Comparison of ENCODE assay signal across 8 cellular contexts in the genomic region with DNA sequence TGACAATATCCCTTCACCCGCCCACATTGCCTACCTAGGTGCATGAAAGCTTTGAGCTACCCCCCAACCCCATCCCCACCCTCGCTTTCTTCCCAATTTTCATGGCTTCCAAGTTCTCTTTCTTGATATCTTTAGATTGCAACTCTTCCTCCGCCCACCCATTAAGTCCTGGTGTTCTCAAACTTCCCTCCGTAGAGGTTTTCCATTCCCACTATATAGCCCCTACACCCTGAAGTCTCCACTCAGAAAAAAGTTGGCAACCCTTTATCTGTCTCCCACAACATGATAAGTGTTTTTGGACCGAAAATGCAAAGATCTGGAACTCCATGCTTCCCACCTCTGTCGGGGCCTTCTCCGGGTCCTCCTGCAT. TPM values are rescaled to one million over a fixed set of nuclear protein-coding genes. Genes with fewer than 3 reads are reported as not detected.
DNase-seq lines count a peak whose midpoint lies in the region; ATAC-seq and TF ChIP-seq lines count a peak whose summit lies in the region.

No MANE protein-coding gene starts in this region.

- no peaks in the 10 kb centered on the region for H3K9me3 ChIP-seq in DND-41 (ENCODE audit: insufficient read depth, low read length, severe bottlenecking)
- no peaks in the 10 kb centered on the region for H3K9me3 ChIP-seq in RWPE2 (ENCODE audit: severe bottlenecking)
- H3K9me3 ChIP-seq in esophagus (ENCODE audit: control insufficient read depth in 2 of 2, insufficient read depth in 1 of 2, low read depth in 1 of 2, low read length in 1 of 2): no peaks in the 10 kb centered on the region
- no peaks in the 10 kb centered on the region for H3K9me3 ChIP-seq in ovary

- peak overlapping the region; percentile 99 for H3K4me2 ChIP-seq in DND-41 (ENCODE audit: insufficient read depth, low read length)

- H3K4me3 ChIP-seq in DND-41 (ENCODE audit: low read depth in 1 of 2, low read length in 2 of 2): peak overlapping the region; percentile 74 to 93
- peak overlapping the region; percentile 64 for H3K4me3 ChIP-seq in RWPE2 (ENCODE audit: severe bottlenecking)
- H3K4me3 ChIP-seq in esophagus (ENCODE audit: low read depth in 1 of 2, low read length in 2 of 2): peak overlapping the region; percentile 61 to 74
- peak overlapping the region; percentile 53 for H3K4me3 ChIP-seq in ovary

- peak overlapping the region; percentile 88 for H3K9ac ChIP-seq in DND-41 (ENCODE audit: low read depth, low read length)

- H3K27ac ChIP-seq in DND-41 (ENCODE audit: low read length) (peak overlapping the region; percentile 61), RWPE2 (ENCODE audit: poor library complexity, severe bottlenecking) (peak overlapping the region; percentile 64), esophagus (ENCODE audit: low read depth in 2 of 2, low read length in 1 of 2) (peak overlapping the region; percentile 80 to 95), ovary (peak overlapping the region; percentile 49 to 58)

- 16 to 21% methylated on average over 7 of the region's 7 CpGs for WGBS in esophagus, 2 donors
- 8 to 13% (median 9%) methylated on average over 7 of the region's 7 CpGs for WGBS in ovary, 3 donors

- H3K36me3 ChIP-seq in DND-41 (ENCODE audit: insufficient read depth, low read length) (no peaks in the 10 kb centered on the region), RWPE2 (ENCODE audit: low read depth) (no peaks in the 10 kb centered on the region), esophagus (ENCODE audit: control insufficient read depth in 2 of 2, insufficient read depth in 2 of 2, low read length in 1 of 2) (no peaks in the 10 kb centered on the region), ovary (no peaks in the 10 kb centered on the region)

- no peak for TF ChIP-seq POLR2A in ovary (IDR thresholded peaks at IDR 0.05)

- peak overlapping the region; percentile 80 for H2AFZ ChIP-seq in DND-41 (ENCODE audit: low read depth, low read length)

- no peak for TF ChIP-seq EP300 in ovary (IDR thresholded peaks at IDR 0.05)

- H3K79me2 ChIP-seq in DND-41 (ENCODE audit: insufficient read depth, low read length): peaks cover 15% of the 10 kb centered on the region

- TF ChIP-seq CTCF in DND-41 (IDR thresholded peaks at IDR 0.05; ENCODE audit: borderline replicate concordance, extremely low read depth, low read length, poor library complexity, severe bottlenecking) (no peak), RWPE2 (IDR thresholded peaks at IDR 0.05; ENCODE audit: poor library complexity, severe bottlenecking) (no peak), ovary (IDR thresholded peaks at IDR 0.05) (no peak)

- H3K27me3 ChIP-seq in DND-41 (ENCODE audit: insufficient read depth, low read length, poor library complexity): no peaks in the 10 kb centered on the region
- no peaks in the 10 kb centered on the region for H3K27me3 ChIP-seq in RWPE2 (ENCODE audit: insufficient read depth, poor library complexity, severe bottlenecking)
- H3K27me3 ChIP-seq in esophagus (ENCODE audit: control insufficient read depth in 1 of 2, insufficient read depth in 2 of 2, low read length in 2 of 2): no peaks in the 10 kb centered on the region
- no peaks in the 10 kb centered on the region for H3K27me3 ChIP-seq in ovary

- H3K4me1 ChIP-seq in DND-41 (ENCODE audit: insufficient read depth, low read length) (peaks cover 21% of the 10 kb centered on the region), RWPE2 (ENCODE audit: insufficient read depth, poor library complexity, severe bottlenecking) (peaks cover 7% of the 10 kb centered on the region), esophagus (ENCODE audit: control insufficient read depth in 2 of 2, insufficient read depth in 2 of 2, low read length in 1 of 2) (peaks cover 0 to 4% of the 10 kb centered on the region in 2 donors), ovary (ENCODE audit: insufficient read depth) (peaks cover 4% of the 10 kb centered on the region)

- H4K20me1 ChIP-seq in DND-41 (ENCODE audit: insufficient read depth, low read length): no peaks in the 10 kb centered on the region

- intact Hi-C loops in ovary (cut with DNase I): no loop called here

- ATAC-seq in DND-41 (ENCODE audit: insufficient read depth, low read depth) (no peak), RWPE2 (ENCODE audit: low read depth) (peak; percentile 17), HG03025 (IDR thresholded peaks at IDR 0.05; ENCODE audit: low FRiP score, unreplicated experiment) (no peak)

- DNase-seq in DND-41: no peak
- DNase-seq in RWPE2 (ENCODE audit: low spot score): no peak
- no peak for DNase-seq in ovary
- no peak for DNase-seq in NCI-H2081 (lab: John Stamatoyannopoulos, UW)
- DNase-seq in DMS153 (lab: John Stamatoyannopoulos, UW): no peak
- no peak for DNase-seq in activated gamma-delta T cell (lab: John Stamatoyannopoulos, UW)

RNA-seq across cellular contexts. Expression of gene ZNF70, which starts 0.6 kb away (rescaled TPM):
- polyA plus RNA-seq in esophagus (under 1 TPM; 0.40 to 0.92 TPM), ovary (1 to 10 TPM; 3.8 to 6.4 TPM)
- 10 to 100 TPM in 5 of 7 donors, 1 to 10 TPM in 2; 4.8 to 21.6 (median 17.8) TPM for total RNA-seq in ovary

RNA-seq across cellular contexts. Expression of gene VPREB3, which starts 3.9 kb away (rescaled TPM):
- polyA plus RNA-seq in esophagus (under 1 TPM; 0.45 to 0.98 TPM), ovary (not detected)
- 1 to 10 TPM in 1 of 7 donors, not detected in 6; 2.8 TPM for total RNA-seq in ovary

RNA-seq across cellular contexts. Expression of gene C22orf15, which starts 12.4 kb away (rescaled TPM):
- polyA plus RNA-seq in esophagus: under 1 TPM in 1 of 2 donors, not detected in 1; 0.14 TPM
- 1 to 10 TPM in 4 of 7 donors, under 1 TPM in 3; 0.48 to 6.5 (median 1.1) TPM for total RNA-seq in ovary
- under 1 TPM; 0.28 to 0.77 TPM for polyA plus RNA-seq in ovary

RNA-seq across cellular contexts. Expression of gene CHCHD10, which starts 17.4 kb away (rescaled TPM):
- polyA plus RNA-seq in esophagus: 100 to 1,000 TPM; 115 to 191 TPM
- total RNA-seq in ovary: 10 to 100 TPM in 6 of 7 donors, 1 to 10 TPM in 1; 2.7 to 40.5 (median 22.9) TPM
- 10 to 100 TPM; 17.6 to 20.1 TPM for polyA plus RNA-seq in ovary

RNA-seq across cellular contexts. Expression of gene MMP11, which starts 22.3 kb away (rescaled TPM):
- polyA plus RNA-seq in esophagus (under 1 TPM; 0.49 to 0.53 TPM), ovary (10 to 100 TPM in 1 of 2 donors, 1 to 10 TPM in 1; 1.4 to 11.4 TPM)
- total RNA-seq in ovary: 10 to 100 TPM in 4 of 7 donors, 1 to 10 TPM in 3; 1.4 to 59.7 (median 12.1) TPM
